ENCODE assay signal across 9 cellular contexts in the genomic region with DNA sequence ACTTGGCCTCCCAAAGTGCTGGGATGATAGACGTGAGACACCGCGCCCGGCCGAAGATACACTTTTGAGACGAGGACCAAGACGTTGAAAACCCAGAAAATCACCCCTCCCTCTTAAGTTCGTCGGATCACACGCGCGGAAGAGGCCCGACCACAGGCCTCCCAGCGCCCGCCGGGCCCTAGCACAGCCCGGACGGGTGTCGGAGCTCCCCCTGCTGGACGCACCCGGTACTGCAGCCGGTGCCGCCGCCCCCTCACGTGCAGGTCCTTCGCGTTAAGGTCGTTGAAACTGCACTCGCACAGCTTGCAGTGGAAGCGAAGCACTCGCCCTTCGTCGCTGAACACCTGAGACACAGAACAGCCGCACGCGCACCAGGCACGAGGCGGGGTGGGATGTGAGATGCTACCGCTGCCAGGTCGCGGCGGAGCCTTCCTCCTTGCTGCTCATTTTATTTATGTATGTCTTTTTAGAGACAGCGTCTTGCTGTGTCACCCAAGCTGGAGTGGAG. TPM values are rescaled to one million over a fixed set of nuclear protein-coding genes. Genes with fewer than 3 reads are reported as not detected.
DNase-seq lines count a peak whose midpoint lies in the region; ATAC-seq and TF ChIP-seq lines count a peak whose summit lies in the region.
"Had no signal": no experiment of that assay in that cellular context is flagged by ENCODE, and none has a peak within 500 bp of the region (broad histone marks: within the 10 kb centered on the region; RNA-seq: fewer than 3 reads in every experiment).

No MANE protein-coding gene starts in this region.

- no peak overlapping the region for H3K27ac ChIP-seq in MM.1S (ENCODE audit: low read length)
- H3K27ac ChIP-seq: SK-N-MC had no signal

- no TSS peak for BruUV-seq in MCF 10A (replicated peaks; lab: Mats Ljungman, UMichigan)

- H3K27me3 Mint-ChIP-seq in activated B cell treated with CpG ODN at 0.5 μM for 24 hours (no peaks in the 10 kb centered on the region), MCF 10A (ENCODE audit: insufficient read depth, unreplicated experiment) (peaks cover 32% of the 10 kb centered on the region)

- DNase-seq in Daoy (ENCODE audit: low read depth) (peak; percentile 72), MM.1S (peak; percentile 66), activated B cell treated with CpG ODN at 0.5 μM for 24 hours (peak; percentile 83), MCF 10A (ENCODE audit: unreplicated experiment) (peak; percentile 8), kidney tubule cell (ENCODE audit: low spot score) (peak; percentile 37)
- DNase-seq in stimulated activated CD4-positive, alpha-beta T cell treated with anti-CD3 and anti-CD28 coated beads, TNF-alpha, amount 100 ng/mL, for 24 hours (ENCODE audit: low read depth in 3 of 3) = peak; percentile 77 to 87 (median 79)

- peak; percentile 99 for TF ChIP-seq CTCF in MM.1S (IDR thresholded peaks at IDR 0.05; ENCODE audit: low read length)
- peak; percentile 66 for TF ChIP-seq CTCF in activated B cell treated with CpG ODN at 0.5 μM for 24 hours (IDR thresholded peaks at IDR 0.05)
- TF ChIP-seq CTCF in MCF 10A (IDR thresholded peaks at IDR 0.05; ENCODE audit: unreplicated experiment) = peak; percentile 94

- no peaks in the 10 kb centered on the region for H3K9me2 ChIP-seq in MM.1S (replicated peaks; ENCODE audit: insufficient read depth, low read length)

- CTCF ChIA-PET in activated B cell treated with CpG ODN at 0.5 μM for 24 hours (lab: Charles Lee) (interaction anchor here (0.6 to 2.7 kb wide), 6 partner anchors 10 to 63 kb away, joined by 3 to 27 read pairs (median 4); partner anchors contain the start of genes APBA3, MATK and MRPL54), MCF 10A (lab: Yijun Ruan, JAX) (interaction anchor here (0.6 to 1.4 kb wide), 5 partner anchors 25 to 1003 kb away, joined by 3 to 4 read pairs (median 3); no protein-coding TSS in a partner anchor)

- peaks cover 15% of the 10 kb centered on the region for H3K4me1 Mint-ChIP-seq in activated B cell treated with CpG ODN at 0.5 μM for 24 hours
- H3K4me1 Mint-ChIP-seq in MCF 10A (ENCODE audit: insufficient read depth, unreplicated experiment) = no peaks in the 10 kb centered on the region

- no peaks in the 10 kb centered on the region for H3K36me3 Mint-ChIP-seq in activated B cell treated with CpG ODN at 0.5 μM for 24 hours (ENCODE audit: low read depth)
- H3K36me3 Mint-ChIP-seq in MCF 10A (ENCODE audit: insufficient read depth, unreplicated experiment) = peaks cover 6% of the 10 kb centered on the region

- no peaks in the 10 kb centered on the region for H3K9me3 ChIP-seq in MM.1S (replicated peaks; ENCODE audit: insufficient read depth, low read length)

- POLR2A ChIA-PET in activated B cell treated with CpG ODN at 0.5 μM for 24 hours (lab: Charles Lee) (interaction anchor here (0.6 to 3.5 kb wide), 5 partner anchors 10 to 90 kb away, joined by 3 to 37 read pairs (median 4); partner anchors contain the start of genes APBA3 and MRPL54), MCF 10A (lab: Yijun Ruan, JAX) (no interaction called here)

- H3K36me3 ChIP-seq in MM.1S (replicated peaks; ENCODE audit: insufficient read depth, low read length) = no peaks in the 10 kb centered on the region

- peaks cover 94% of the 10 kb centered on the region for H3K27me3 ChIP-seq in MM.1S (replicated peaks; ENCODE audit: insufficient read depth, low read length)

- H3K79me2 ChIP-seq in MM.1S (ENCODE audit: low read length) = no peaks in the 10 kb centered on the region

- H3K9me3 Mint-ChIP-seq in activated B cell treated with CpG ODN at 0.5 μM for 24 hours = no peaks in the 10 kb centered on the region
- no peaks in the 10 kb centered on the region for H3K9me3 Mint-ChIP-seq in MCF 10A (ENCODE audit: unreplicated experiment)

- ATAC-seq in activated B cell treated with CpG ODN at 0.5 μM for 24 hours (ENCODE audit: low read depth) (peak; percentile 93), GM21717 (IDR thresholded peaks at IDR 0.05; ENCODE audit: unreplicated experiment) (no peak), GM21367 (IDR thresholded peaks at IDR 0.05; ENCODE audit: unreplicated experiment) (no peak)

- H3F3A ChIP-seq in MM.1S (ENCODE audit: insufficient read depth, low read length) = no peaks in the 10 kb centered on the region

- H3K4me2 ChIP-seq in MM.1S (ENCODE audit: low read depth, low read length) = no peak overlapping the region

- H3K27ac Mint-ChIP-seq in activated B cell treated with CpG ODN at 0.5 μM for 24 hours = peak overlapping the region; percentile 16
- no peak overlapping the region for H3K27ac Mint-ChIP-seq in MCF 10A (ENCODE audit: low read depth, unreplicated experiment)

- no peak overlapping the region for H3K4me3 Mint-ChIP-seq in activated B cell treated with CpG ODN at 0.5 μM for 24 hours
- H3K4me3 Mint-ChIP-seq in MCF 10A (ENCODE audit: unreplicated experiment) = no peak overlapping the region

- no peak overlapping the region for H2AFZ ChIP-seq in MM.1S (ENCODE audit: low read length)

- no peak overlapping the region for H3K9ac ChIP-seq in MM.1S (ENCODE audit: low read length)

- H3K4me3 ChIP-seq in MM.1S (ENCODE audit: low read length) = no peak overlapping the region
- H3K4me3 ChIP-seq: SK-N-MC had no signal

- H4K20me1 ChIP-seq in MM.1S (ENCODE audit: insufficient read depth, low read length) = no peaks in the 10 kb centered on the region

- no peaks in the 10 kb centered on the region for H3K4me1 ChIP-seq in MM.1S (ENCODE audit: low read length)

- intact Hi-C loops in activated B cell treated with CpG ODN at 0.5 μM for 24 hours (cut with micrococcal nuclease) (loop anchor here (1.0 to 10.0 kb wide), 5 partner anchors 12 to 156 kb away; partner anchors contain the start of genes APBA3, PIP5K1C and TJP3), MCF 10A (cut with micrococcal nuclease) (loop anchor here (10.0 kb wide), 1 partner anchor 57 kb away; the partner anchor contains the start of genes APBA3 and MRPL54)

RNA-seq across cellular contexts. Expression of gene MATK, which starts 35.7 kb away (rescaled TPM):
- total RNA-seq in Daoy (2014; rRNA removed; shearing (Covaris generic)) = 0.86 and 4.0 TPM in 2 replicates
- 4.0 and 4.8 TPM in 2 replicates for total RNA-seq in activated B cell treated with CpG ODN at 0.5 μM for 24 hours
- not detected in 2 replicates for total RNA-seq in MCF 10A (2022)

RNA-seq across cellular contexts. Expression of gene ZFR2, which starts 46.9 kb away (rescaled TPM):
- total RNA-seq in Daoy (2014; rRNA removed; shearing (Covaris generic)) = 2.3 and 3.1 TPM in 2 replicates
- 0.31 and 0.34 TPM in 2 replicates for total RNA-seq in activated B cell treated with CpG ODN at 0.5 μM for 24 hours
- total RNA-seq in MCF 10A (2022) = not detected in 2 replicates

RNA-seq across cellular contexts. Expression of gene RAX2, which starts 49.9 kb away (rescaled TPM):
- total RNA-seq in Daoy (2014; rRNA removed; shearing (Covaris generic)) = not detected in 2 replicates
- total RNA-seq in activated B cell treated with CpG ODN at 0.5 μM for 24 hours = not detected in 2 replicates
- total RNA-seq in MCF 10A (2022) = not detected in 2 replicates

RNA-seq across cellular contexts. Expression of gene ATCAY, which starts 58.6 kb away (rescaled TPM):
- total RNA-seq in Daoy (2014; rRNA removed; shearing (Covaris generic)) = 0.11 and 0.42 TPM in 2 replicates
- total RNA-seq in activated B cell treated with CpG ODN at 0.5 μM for 24 hours (not detected in 2 replicates), MCF 10A (2022) (not detected in 2 replicates)

RNA-seq across cellular contexts. Expression of gene MRPL54, which starts 59.4 kb away (rescaled TPM):
- total RNA-seq in Daoy (2014; rRNA removed; shearing (Covaris generic)) = 140 and 153 TPM in 2 replicates
- 81.2 and 90.0 TPM in 2 replicates for total RNA-seq in activated B cell treated with CpG ODN at 0.5 μM for 24 hours
- 85.0 and 85.7 TPM in 2 replicates for total RNA-seq in MCF 10A (2022)

Comparison
In these comparisons a context has a peak if more than half of its experiments do, and no peak if none do; other contexts are left out.
1. DNase-seq: peak in every context shown above with its lines; median percentile 83 in activated B cell treated with CpG ODN at 0.5 μM for 24 hours; 79 in stimulated activated CD4-positive, alpha-beta T cell treated with anti-CD3 and anti-CD28 coated beads, TNF-alpha, amount 100 ng/mL, for 24 hours; 72 in Daoy; 66 in MM.1S; 37 in kidney tubule cell; 8 in MCF 10A.